In genomic region chr2:1755436-1756191, GRCh38 we compare ENCODE assay signal across 18 cellular contexts. TPM values are rescaled to one million over a fixed set of nuclear protein-coding genes. Genes with fewer than 3 reads are reported as not detected.
DNase-seq lines count a peak whose midpoint lies in the region; FAIRE-seq and TF ChIP-seq lines count a peak whose summit lies in the region.
"Had no signal": no experiment of that assay in that cellular context is flagged by ENCODE, and none has a peak within 500 bp of the region (broad histone marks: within the 10 kb centered on the region; RNA-seq: fewer than 3 reads in every experiment).

No MANE protein-coding gene starts in this region.

- CTCF ChIA-PET in A673 (lab: Charles Lee) = interaction anchor here (0.6 kb wide), 1 partner anchor 13 kb away, joined by 4 read pairs; no protein-coding TSS in a partner anchor

- H3K9me3 ChIP-seq in A673 (ENCODE audit: low read depth, low read length, poor library complexity, severe bottlenecking) = peaks cover 12% of the 10 kb centered on the region

- H3K36me3 Mint-ChIP-seq in osteocyte (ENCODE audit: unreplicated experiment) = no peaks in the 10 kb centered on the region

- peaks cover 13% of the 10 kb centered on the region for H3K4me1 Mint-ChIP-seq in osteocyte (ENCODE audit: unreplicated experiment)
- H3K4me1 Mint-ChIP-seq: activated CD4-positive, alpha-beta T cell treated with anti-CD3 and anti-CD28 coated beads for 36 hours had no signal

- intact Hi-C loops in A673 (cut with micrococcal nuclease; ENCODE audit: unreplicated experiment) = no loop called here

- H3K27me3 ChIP-seq in A673 (replicated peaks; ENCODE audit: insufficient read depth, low read depth, low read length, poor library complexity) = no peaks in the 10 kb centered on the region

- no peak overlapping the region for H3K4me3 Mint-ChIP-seq in osteocyte (ENCODE audit: unreplicated experiment)
- H3K4me3 Mint-ChIP-seq: activated CD4-positive, alpha-beta T cell treated with anti-CD3 and anti-CD28 coated beads for 36 hours; effector memory CD8-positive, alpha-beta T cell had no signal

- peak overlapping the region; percentile 52 for H3K27ac Mint-ChIP-seq in osteocyte (ENCODE audit: unreplicated experiment)
- H3K27ac Mint-ChIP-seq: activated CD4-positive, alpha-beta T cell treated with anti-CD3 and anti-CD28 coated beads for 36 hours; activated naive CD4-positive, alpha-beta T cell treated with anti-CD3 and anti-CD28 coated beads, Interleukin-2, amount 50 U/mL, for 72 hours; effector memory CD8-positive, alpha-beta T cell had no signal

- no peaks in the 10 kb centered on the region for H3K4me1 ChIP-seq in A673 (ENCODE audit: insufficient read depth, low read length, poor library complexity, severe bottlenecking)

- H3K9me3 Mint-ChIP-seq in osteocyte (ENCODE audit: unreplicated experiment) = no peaks in the 10 kb centered on the region

- no peak for TF ChIP-seq CTCF in osteocyte (IDR thresholded peaks at IDR 0.05)
- TF ChIP-seq CTCF in A673 (conservative IDR thresholded peaks at IDR 0.05; ENCODE audit: low read depth, low read length) = no peak

- BruUV-seq in A673 (replicated peaks; lab: Mats Ljungman, UMichigan) = no TSS peak

- peak; percentile 87 for DNase-seq in EH (ENCODE audit: low read depth)
- peak; percentile 69 for DNase-seq in RCC 7860 (ENCODE audit: low spot score)
- peak; percentile 97 for DNase-seq in foreskin melanocyte
- no peak for DNase-seq in osteocyte (ENCODE audit: extremely low spot score, unreplicated experiment)
- no peak for DNase-seq in A673 (ENCODE audit: low spot score)
- no peak for DNase-seq in MV-4-11 (lab: John Stamatoyannopoulos, UW)
- DNase-seq in NCI-H526 (lab: John Stamatoyannopoulos, UW) = no peak
- DNase-seq in HK-2 (ENCODE audit: unreplicated experiment) = no peak
- DNase-seq: activated CD4-positive, alpha-beta T cell treated with anti-CD3 and anti-CD28 coated beads for 36 hours; activated T-cell treated with anti-CD3 and anti-CD28 coated beads, Interleukin-2, amount 50 U/mL, for 1 hour; effector memory CD8-positive, alpha-beta T cell; foreskin fibroblast; NK-92 treated with Interleukin-12 subunit alpha and Interleukin-12 subunit beta, amount 100 ng/mL, for 24 hours; SIG-M5; stimulated activated naive CD4-positive, alpha-beta T cell; T1000 had no signal

- H3K4me3 ChIP-seq in A673 (ENCODE audit: low read depth, low read length, poor library complexity, severe bottlenecking) = no peak overlapping the region

- peaks cover 12% of the 10 kb centered on the region for H3K27me3 Mint-ChIP-seq in osteocyte (ENCODE audit: unreplicated experiment)

- FAIRE-seq in RCC 7860 (lab: Jason Lieb, UNC) = no peak

- no peak overlapping the region for H3K27ac ChIP-seq in A673 (ENCODE audit: low read depth, low read length, poor library complexity, severe bottlenecking)
- H3K27ac ChIP-seq: KMS-11 had no signal

- POLR2A ChIA-PET in A673 (lab: Charles Lee; ENCODE audit: low non-redundant PET) = no interaction called here

- no peaks in the 10 kb centered on the region for H3K36me3 ChIP-seq in A673 (ENCODE audit: insufficient read depth, low read length, poor library complexity, severe bottlenecking)

RNA-seq across cellular contexts. Expression of gene PXDN, which starts 11.3 kb away (rescaled TPM):
- total RNA-seq in osteocyte (459 and 488 TPM in 2 replicates), A673 (2021) (162 and 175 TPM in 2 replicates)

Comparison
In these comparisons a context has a peak if more than half of its experiments do, and no peak if none do; other contexts are left out.
1. DNase-seq: peak in EH (single experiment), RCC 7860 (single experiment) and foreskin melanocyte (single experiment); none in osteocyte (single experiment), A673 (single experiment), MV-4-11 (single experiment), NCI-H526 (0 of 2) and HK-2 (single experiment).